In genomic region chr2:70646429-70646828, GRCh38 we compare ENCODE assay signal across 19 cellular contexts.
DNase-seq lines count a peak whose midpoint lies in the region; ATAC-seq, FAIRE-seq and TF ChIP-seq lines count a peak whose summit lies in the region.
"Had no signal": no experiment of that assay in that cellular context is flagged by ENCODE, and none has a peak within 500 bp of the region (broad histone marks: within the 10 kb centered on the region; RNA-seq: fewer than 3 reads in every experiment).

No MANE protein-coding gene starts in this region.

- H3K27ac ChIP-seq in endodermal cell (ENCODE audit: low read depth, low read length) (no peak overlapping the region), small intestine (ENCODE audit: low read depth in 1 of 2, low read length in 1 of 2) (no peak overlapping the region)
- H3K27ac ChIP-seq: BLaER1, C4-2B had no signal

- H3K9me3 Mint-ChIP-seq in endodermal cell (no peaks in the 10 kb centered on the region), nephron progenitor cell (peaks cover 9% of the 10 kb centered on the region), T-cell (peaks cover 0 to under 1% (median 0%) of the 10 kb centered on the region in 3 donors)
- H3K9me3 Mint-ChIP-seq in activated CD8-positive, alpha-beta memory T cell treated with anti-CD3 and anti-CD28 coated beads, Interleukin-2, amount 10 ng/mL, durations not matched to agents 7 days and 5 days (ENCODE audit: low read depth), result no peaks in the 10 kb centered on the region

- 76% methylated on average over 5 of the region's 5 CpGs; no CpG with 5 or more reads in 1 of the 2 experiments for WGBS in endodermal cell (ENCODE audit: insufficient coverage in 1 of 2, insufficient read length in 1 of 2), 2 experiments
- 31 to 64% (median 40%) methylated on average over 5 of the region's 5 CpGs for WGBS in small intestine, 3 donors

- POLR2A ChIA-PET in T-cell (lab: Charles Lee), result no interaction called here

- H3K36me3 Mint-ChIP-seq in endodermal cell (ENCODE audit: low read depth) (no peaks in the 10 kb centered on the region), nephron progenitor cell (ENCODE audit: low read depth) (no peaks in the 10 kb centered on the region), T-cell (no peaks in the 10 kb centered on the region)
- H3K36me3 Mint-ChIP-seq in activated CD8-positive, alpha-beta memory T cell treated with anti-CD3 and anti-CD28 coated beads, Interleukin-2, amount 10 ng/mL, durations not matched to agents 7 days and 5 days, result no peaks in the 10 kb centered on the region
- H3K36me3 Mint-ChIP-seq: CD4-positive, CD25-positive, alpha-beta regulatory T cell; CD8-positive, alpha-beta T cell had no signal

- peak; percentile 35 for DNase-seq in endodermal cell
- DNase-seq in nephron progenitor cell, result no peak
- DNase-seq in small intestine, result peak; percentile 61
- DNase-seq in T-cell, result no peak
- DNase-seq in NOMO-1 (lab: John Stamatoyannopoulos, UW; ENCODE audit: unreplicated experiment in 2 of 2), result no peak
- no peak for DNase-seq in activated CD8-positive, alpha-beta memory T cell treated with anti-CD3 and anti-CD28 coated beads, Interleukin-2, amount 10 ng/mL, durations not matched to agents 7 days and 5 days
- DNase-seq: Caco-2; CD4-positive, CD25-positive, alpha-beta regulatory T cell; CD8-positive, alpha-beta T cell; DND-41; HCEC 1CT had no signal

- TF ChIP-seq CTCF in Loucy (conservative IDR thresholded peaks at IDR 0.05; ENCODE audit: low read length) (no peak), endodermal cell (conservative IDR thresholded peaks at IDR 0.05) (no peak), nephron progenitor cell (IDR thresholded peaks at IDR 0.05) (no peak)

- H3K79me2 ChIP-seq in Loucy (ENCODE audit: insufficient read depth, low read length), result no peaks in the 10 kb centered on the region

- H3K4me1 ChIP-seq in Loucy (ENCODE audit: insufficient read depth, low read length, poor library complexity, severe bottlenecking) (no peaks in the 10 kb centered on the region), endodermal cell (ENCODE audit: control insufficient read depth, insufficient read depth, low read length) (no peaks in the 10 kb centered on the region), small intestine (ENCODE audit: control insufficient read depth in 2 of 2, insufficient read depth in 1 of 2, low read depth in 1 of 2, low read length in 1 of 2) (no peaks in the 10 kb centered on the region)
- H3K4me1 ChIP-seq: BLaER1, Caco-2 had no signal

- no peaks in the 10 kb centered on the region for H3F3A ChIP-seq in Loucy (ENCODE audit: low read depth)

- H4K20me1 ChIP-seq in Loucy (ENCODE audit: insufficient read depth, low read length, poor library complexity, severe bottlenecking), result no peaks in the 10 kb centered on the region
- H4K20me1 ChIP-seq: BLaER1 had no signal

- CTCF ChIA-PET in T-cell (lab: Charles Lee), result interaction anchor here (0.9 to 8.6 kb wide), 4 partner anchors 10 to 343 kb away, joined by 3 to 51 read pairs (median 4); partner anchors contain the start of gene FAM136A (in 1 of the 2)
- CTCF ChIA-PET in activated CD8-positive, alpha-beta memory T cell treated with anti-CD3 and anti-CD28 coated beads, Interleukin-2, amount 10 ng/mL, durations not matched to agents 7 days and 5 days (lab: Charles Lee), result interaction anchor here (0.9 to 4.4 kb wide), 5 partner anchors 8 to 343 kb away, joined by 3 to 36 read pairs (median 12); partner anchors contain the start of gene FAM136A

- H3K4me3 ChIP-seq in Loucy (ENCODE audit: low read length, poor library complexity, severe bottlenecking), result no peak overlapping the region
- H3K4me3 ChIP-seq in endodermal cell (ENCODE audit: low read length), result no peak overlapping the region
- H3K4me3 ChIP-seq in small intestine (ENCODE audit: low read depth in 1 of 2, low read length in 2 of 2), result no peak overlapping the region
- H3K4me3 ChIP-seq: BLaER1 had no signal

- H3K27me3 ChIP-seq in Loucy (ENCODE audit: insufficient read depth, low read length, poor library complexity, severe bottlenecking) (no peaks in the 10 kb centered on the region), endodermal cell (ENCODE audit: control insufficient read depth, insufficient read depth, low read length, poor library complexity, severe bottlenecking) (peaks cover 5% of the 10 kb centered on the region), small intestine (ENCODE audit: control insufficient read depth in 2 of 2, insufficient read depth in 2 of 2, low read length in 2 of 2) (no peaks in the 10 kb centered on the region)
- H3K27me3 ChIP-seq: BLaER1 had no signal

- H3K4me2 ChIP-seq in Loucy (ENCODE audit: low read depth, low read length, poor library complexity, severe bottlenecking), result no peak overlapping the region
- H3K4me2 ChIP-seq: BLaER1 had no signal

- no peak overlapping the region for H3K9ac ChIP-seq in Loucy (ENCODE audit: low read depth, low read length, poor library complexity, severe bottlenecking)
- no peak overlapping the region for H3K9ac ChIP-seq in endodermal cell (ENCODE audit: extremely low read depth, low read length, poor library complexity, severe bottlenecking)
- H3K9ac ChIP-seq: BLaER1 had no signal

- ATAC-seq in GM18907 (IDR thresholded peaks at IDR 0.05; ENCODE audit: unreplicated experiment), result no peak
- no peak for ATAC-seq in T-cell (replicated peaks in 1 of 4)
- ATAC-seq in activated CD8-positive, alpha-beta memory T cell treated with anti-CD3 and anti-CD28 coated beads, Interleukin-2, amount 10 ng/mL, durations not matched to agents 7 days and 5 days, result no peak
- ATAC-seq: CD8-positive, alpha-beta T cell had no signal

- no peaks in the 10 kb centered on the region for H3K9me2 ChIP-seq in Loucy (replicated peaks; ENCODE audit: low read depth, low read length)

- H3K4me1 Mint-ChIP-seq in endodermal cell (no peaks in the 10 kb centered on the region), nephron progenitor cell (peaks cover 29% of the 10 kb centered on the region), T-cell (peaks cover 0 to 3% (median under 1%) of the 10 kb centered on the region in 3 donors)
- H3K4me1 Mint-ChIP-seq in activated CD8-positive, alpha-beta memory T cell treated with anti-CD3 and anti-CD28 coated beads, Interleukin-2, amount 10 ng/mL, durations not matched to agents 7 days and 5 days, result peaks cover 2% of the 10 kb centered on the region
- H3K4me1 Mint-ChIP-seq: B cell had no signal

- H3K4me3 Mint-ChIP-seq in endodermal cell (no peak overlapping the region), nephron progenitor cell (no peak overlapping the region), T-cell (no peak overlapping the region)
- H3K4me3 Mint-ChIP-seq in activated CD8-positive, alpha-beta memory T cell treated with anti-CD3 and anti-CD28 coated beads, Interleukin-2, amount 10 ng/mL, durations not matched to agents 7 days and 5 days, result no peak overlapping the region
- H3K4me3 Mint-ChIP-seq: B cell; CD4-positive, CD25-positive, alpha-beta regulatory T cell; CD8-positive, alpha-beta T cell had no signal

- H3K27me3 Mint-ChIP-seq in endodermal cell (ENCODE audit: insufficient read depth) (peaks cover 9% of the 10 kb centered on the region), nephron progenitor cell (ENCODE audit: low read depth, poor library complexity) (peaks cover 14% of the 10 kb centered on the region), T-cell (peaks cover under 1 to 2% of the 10 kb centered on the region in 2 donors)
- H3K27me3 Mint-ChIP-seq in activated CD8-positive, alpha-beta memory T cell treated with anti-CD3 and anti-CD28 coated beads, Interleukin-2, amount 10 ng/mL, durations not matched to agents 7 days and 5 days, result peaks cover 13% of the 10 kb centered on the region

- H3K36me3 ChIP-seq in Loucy (ENCODE audit: insufficient read depth, low read length), result no peaks in the 10 kb centered on the region
- H3K36me3 ChIP-seq in endodermal cell (ENCODE audit: control insufficient read depth, insufficient read depth, low read length), result no peaks in the 10 kb centered on the region
- no peaks in the 10 kb centered on the region for H3K36me3 ChIP-seq in small intestine (ENCODE audit: control insufficient read depth in 2 of 2, insufficient read depth in 2 of 2, low read length in 2 of 2)
- H3K36me3 ChIP-seq: BLaER1 had no signal

- H2AFZ ChIP-seq in Loucy (ENCODE audit: low read length), result 0 out of 2 replicates have a peak overlapping the region, but pooled peaks have one; percentile 24

- no peak for FAIRE-seq in small intestine (lab: Jason Lieb, UNC)
- FAIRE-seq: G401.6, GM19239, H1 had no signal

- H3K9me3 ChIP-seq in Loucy (ENCODE audit: insufficient read depth, low read depth, low read length) (no peaks in the 10 kb centered on the region), endodermal cell (ENCODE audit: control insufficient read depth, low read length) (no peaks in the 10 kb centered on the region), small intestine (ENCODE audit: control insufficient read depth, low read depth) (no peaks in the 10 kb centered on the region)
- H3K9me3 ChIP-seq: BLaER1 had no signal

- no peak overlapping the region for H3K27ac Mint-ChIP-seq in endodermal cell
- peak overlapping the region; percentile 32 for H3K27ac Mint-ChIP-seq in nephron progenitor cell
- no peak overlapping the region for H3K27ac Mint-ChIP-seq in T-cell
- H3K27ac Mint-ChIP-seq in activated CD8-positive, alpha-beta memory T cell treated with anti-CD3 and anti-CD28 coated beads, Interleukin-2, amount 10 ng/mL, durations not matched to agents 7 days and 5 days, result no peak overlapping the region
- H3K27ac Mint-ChIP-seq: B cell; CD4-positive, CD25-positive, alpha-beta regulatory T cell; CD8-positive, alpha-beta T cell had no signal

Comparison
In these comparisons a context has a peak if more than half of its experiments do, and no peak if none do; other contexts are left out.
1. DNase-seq: peak in endodermal cell (single experiment) and small intestine (single experiment); none in nephron progenitor cell (single experiment), T-cell (0 of 34), NOMO-1 (0 of 2) and activated CD8-positive, alpha-beta memory T cell treated with anti-CD3 and anti-CD28 coated beads, Interleukin-2, amount 10 ng/mL, durations not matched to agents 7 days and 5 days (single experiment).